Comparison of ENCODE assay signal across 1 cellular context in the genomic region with DNA sequence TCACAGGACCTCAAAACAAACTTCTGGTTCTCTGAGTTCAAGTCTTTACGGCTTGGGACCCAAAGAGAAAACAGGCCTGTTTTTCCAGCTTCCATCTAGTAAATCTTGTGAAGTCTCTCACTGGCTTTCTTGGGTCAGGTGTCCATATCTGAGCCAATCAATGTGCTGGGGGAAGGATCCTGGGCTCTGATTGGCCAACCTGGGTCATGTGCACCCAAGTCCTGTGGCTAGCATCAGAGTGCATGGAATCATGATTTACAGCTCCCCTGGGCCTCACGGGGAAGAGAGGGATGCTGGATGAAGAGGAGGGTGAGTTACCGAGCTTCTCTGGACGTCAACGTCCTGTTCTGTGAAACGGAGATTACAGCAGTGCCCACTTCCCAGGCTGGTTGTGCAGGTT.
TF ChIP-seq lines count a peak whose summit lies in the region.

No MANE protein-coding gene starts in this region.

TF ChIP-seq in HCT116, 20 proteins besides CTCF, POLR2A, EP300 and RAD21 (continued from another document):
- TF ChIP-seq, protein P1, sequence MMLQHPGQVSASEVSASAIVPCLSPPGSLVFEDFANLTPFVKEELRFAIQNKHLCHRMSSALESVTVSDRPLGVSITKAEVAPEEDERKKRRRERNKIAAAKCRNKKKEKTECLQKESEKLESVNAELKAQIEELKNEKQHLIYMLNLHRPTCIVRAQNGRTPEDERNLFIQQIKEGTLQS (IDR thresholded peaks at IDR 0.05) = no peak
- TF ChIP-seq SRF (IDR thresholded peaks at IDR 0.05; ENCODE audit: low read depth) (no peak), ZNF274 (IDR thresholded peaks at IDR 0.05; ENCODE audit: low read depth, low read length) (no peak)
